ENCODE assay signal across 9 cellular contexts in the genomic region with DNA sequence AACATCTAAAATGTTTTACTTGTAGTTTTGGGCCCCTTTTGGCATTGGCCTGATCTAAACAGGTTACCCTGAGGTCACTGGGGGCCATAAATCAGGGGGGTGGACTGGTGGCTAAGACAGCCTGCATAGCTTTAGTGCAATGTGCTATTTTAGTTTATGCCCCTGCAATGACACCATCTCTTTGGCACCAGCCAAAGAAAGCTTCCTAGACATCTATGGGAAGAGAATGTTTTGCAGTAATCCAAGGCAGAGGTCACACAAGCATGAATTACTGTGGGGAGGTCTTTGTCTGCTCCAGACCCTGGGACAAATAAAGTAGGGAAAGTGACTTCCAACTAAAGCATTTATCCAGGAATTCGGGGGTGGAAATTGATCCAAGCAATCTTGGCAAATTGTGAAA. TPM values are rescaled to one million over a fixed set of nuclear protein-coding genes. Genes with fewer than 3 reads are reported as not detected.
DNase-seq lines count a peak whose midpoint lies in the region; ATAC-seq and TF ChIP-seq lines count a peak whose summit lies in the region.
"Had no signal": no experiment of that assay in that cellular context is flagged by ENCODE, and none has a peak within 500 bp of the region (broad histone marks: within the 10 kb centered on the region; RNA-seq: fewer than 3 reads in every experiment).

No MANE protein-coding gene starts in this region.

- POLR2A ChIA-PET in WTC11 (lab: Charles Lee) = no interaction called here

- TF ChIP-seq CTCF in WTC11 (IDR thresholded peaks at IDR 0.05) = no peak
- no peak for TF ChIP-seq CTCF in foreskin fibroblast (IDR thresholded peaks at IDR 0.05; ENCODE audit: low read depth, low read length)
- TF ChIP-seq CTCF in retinal pigment epithelial cell (conservative IDR thresholded peaks at IDR 0.05; ENCODE audit: low read depth, low read length) = no peak
- no peak for TF ChIP-seq CTCF in Peyer's patch (IDR thresholded peaks at IDR 0.05)

- H3K36me3 ChIP-seq in Peyer's patch = no peaks in the 10 kb centered on the region
- H3K36me3 ChIP-seq: right lobe of liver had no signal

- H3K27ac Mint-ChIP-seq in WTC11 = peak overlapping the region; percentile 66; the same call in 1 of the 2 replicates

- H3K9me3 ChIP-seq in Peyer's patch = no peaks in the 10 kb centered on the region
- H3K9me3 ChIP-seq: right lobe of liver had no signal

- DNase-seq in ELF-1 (ENCODE audit: low read depth, low spot score) = peak; percentile 14
- DNase-seq in WTC11 (ENCODE audit: low spot score) = no peak
- peak; percentile 35 to 53 for DNase-seq in foreskin fibroblast
- peak; percentile 48 for DNase-seq in retinal pigment epithelial cell (ENCODE audit: low read depth)
- DNase-seq in Peyer's patch = no peak
- DNase-seq in NCI-H82 (lab: John Stamatoyannopoulos, UW) = no peak
- DNase-seq in stimulated activated CD4-positive, alpha-beta T cell treated with anti-CD3 and anti-CD28 coated beads, Interleukin-1b, Interleukin-23, amount 100 ng/mL, for 48 hours = no peak
- DNase-seq: NCI-H2227 treated with DMSO at 0.1 percent for 48 hours, right lobe of liver had no signal

- no peak for TF ChIP-seq POLR2A in Peyer's patch (IDR thresholded peaks at IDR 0.05)

- H3K36me3 Mint-ChIP-seq in WTC11 = peaks cover 5% of the 10 kb centered on the region

- no peak for ATAC-seq in WTC11
- ATAC-seq: right lobe of liver had no signal

- no peaks in the 10 kb centered on the region for H3K27me3 Mint-ChIP-seq in WTC11 (ENCODE audit: low read depth)

- peaks cover 61% of the 10 kb centered on the region for H3K4me1 Mint-ChIP-seq in WTC11

- peaks cover 0 to 12% (median 4%) of the 10 kb centered on the region in 4 donors for H3K4me1 ChIP-seq in Peyer's patch
- H3K4me1 ChIP-seq: right lobe of liver had no signal

- no peak overlapping the region for H3K4me3 ChIP-seq in foreskin fibroblast (ENCODE audit: low read depth in 1 of 2, low read length in 2 of 2)
- no peak overlapping the region for H3K4me3 ChIP-seq in retinal pigment epithelial cell (ENCODE audit: low read length)
- H3K4me3 ChIP-seq in Peyer's patch = no peak overlapping the region
- H3K4me3 ChIP-seq: right lobe of liver had no signal

- CTCF ChIA-PET in WTC11 (lab: Charles Lee) = interaction anchor here (1.0 kb wide), 1 partner anchor 239 kb away, joined by 3 read pairs; no protein-coding TSS in a partner anchor

- H3K27me3 ChIP-seq in Peyer's patch = no peaks in the 10 kb centered on the region
- H3K27me3 ChIP-seq: right lobe of liver had no signal

- H3K4me3 Mint-ChIP-seq in WTC11 = no peak overlapping the region

- H3K9me3 Mint-ChIP-seq in WTC11 = peaks cover 12% of the 10 kb centered on the region

- peak overlapping the region in 1 of 4 donors; percentile 80 for H3K27ac ChIP-seq in Peyer's patch
- H3K27ac ChIP-seq: right lobe of liver had no signal

TF ChIP-seq in WTC11, 78 proteins besides CTCF, POLR2A, EP300 and RAD21:
- TF ChIP-seq OVOL2 (CRISPR knock-in tag; IDR thresholded peaks at IDR 0.05; ENCODE audit: borderline replicate concordance) (no peak), ZBTB21 (CRISPR knock-in tag; IDR thresholded peaks at IDR 0.05; ENCODE audit: borderline replicate concordance) (no peak)
- TF ChIP-seq, protein P1, sequence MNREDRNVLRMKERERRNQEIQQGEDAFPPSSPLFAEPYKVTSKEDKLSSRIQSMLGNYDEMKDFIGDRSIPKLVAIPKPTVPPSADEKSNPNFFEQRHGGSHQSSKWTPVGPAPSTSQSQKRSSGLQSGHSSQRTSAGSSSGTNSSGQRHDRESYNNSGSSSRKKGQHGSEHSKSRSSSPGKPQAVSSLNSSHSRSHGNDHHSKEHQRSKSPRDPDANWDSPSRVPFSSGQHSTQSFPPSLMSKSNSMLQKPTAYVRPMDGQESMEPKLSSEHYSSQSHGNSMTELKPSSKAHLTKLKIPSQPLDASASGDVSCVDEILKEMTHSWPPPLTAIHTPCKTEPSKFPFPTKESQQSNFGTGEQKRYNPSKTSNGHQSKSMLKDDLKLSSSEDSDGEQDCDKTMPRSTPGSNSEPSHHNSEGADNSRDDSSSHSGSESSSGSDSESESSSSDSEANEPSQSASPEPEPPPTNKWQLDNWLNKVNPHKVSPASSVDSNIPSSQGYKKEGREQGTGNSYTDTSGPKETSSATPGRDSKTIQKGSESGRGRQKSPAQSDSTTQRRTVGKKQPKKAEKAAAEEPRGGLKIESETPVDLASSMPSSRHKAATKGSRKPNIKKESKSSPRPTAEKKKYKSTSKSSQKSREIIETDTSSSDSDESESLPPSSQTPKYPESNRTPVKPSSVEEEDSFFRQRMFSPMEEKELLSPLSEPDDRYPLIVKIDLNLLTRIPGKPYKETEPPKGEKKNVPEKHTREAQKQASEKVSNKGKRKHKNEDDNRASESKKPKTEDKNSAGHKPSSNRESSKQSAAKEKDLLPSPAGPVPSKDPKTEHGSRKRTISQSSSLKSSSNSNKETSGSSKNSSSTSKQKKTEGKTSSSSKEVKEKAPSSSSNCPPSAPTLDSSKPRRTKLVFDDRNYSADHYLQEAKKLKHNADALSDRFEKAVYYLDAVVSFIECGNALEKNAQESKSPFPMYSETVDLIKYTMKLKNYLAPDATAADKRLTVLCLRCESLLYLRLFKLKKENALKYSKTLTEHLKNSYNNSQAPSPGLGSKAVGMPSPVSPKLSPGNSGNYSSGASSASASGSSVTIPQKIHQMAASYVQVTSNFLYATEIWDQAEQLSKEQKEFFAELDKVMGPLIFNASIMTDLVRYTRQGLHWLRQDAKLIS (CRISPR knock-in tag; IDR thresholded peaks at IDR 0.05; ENCODE audit: borderline replicate concordance) = no peak
- TF ChIP-seq, protein P2, sequence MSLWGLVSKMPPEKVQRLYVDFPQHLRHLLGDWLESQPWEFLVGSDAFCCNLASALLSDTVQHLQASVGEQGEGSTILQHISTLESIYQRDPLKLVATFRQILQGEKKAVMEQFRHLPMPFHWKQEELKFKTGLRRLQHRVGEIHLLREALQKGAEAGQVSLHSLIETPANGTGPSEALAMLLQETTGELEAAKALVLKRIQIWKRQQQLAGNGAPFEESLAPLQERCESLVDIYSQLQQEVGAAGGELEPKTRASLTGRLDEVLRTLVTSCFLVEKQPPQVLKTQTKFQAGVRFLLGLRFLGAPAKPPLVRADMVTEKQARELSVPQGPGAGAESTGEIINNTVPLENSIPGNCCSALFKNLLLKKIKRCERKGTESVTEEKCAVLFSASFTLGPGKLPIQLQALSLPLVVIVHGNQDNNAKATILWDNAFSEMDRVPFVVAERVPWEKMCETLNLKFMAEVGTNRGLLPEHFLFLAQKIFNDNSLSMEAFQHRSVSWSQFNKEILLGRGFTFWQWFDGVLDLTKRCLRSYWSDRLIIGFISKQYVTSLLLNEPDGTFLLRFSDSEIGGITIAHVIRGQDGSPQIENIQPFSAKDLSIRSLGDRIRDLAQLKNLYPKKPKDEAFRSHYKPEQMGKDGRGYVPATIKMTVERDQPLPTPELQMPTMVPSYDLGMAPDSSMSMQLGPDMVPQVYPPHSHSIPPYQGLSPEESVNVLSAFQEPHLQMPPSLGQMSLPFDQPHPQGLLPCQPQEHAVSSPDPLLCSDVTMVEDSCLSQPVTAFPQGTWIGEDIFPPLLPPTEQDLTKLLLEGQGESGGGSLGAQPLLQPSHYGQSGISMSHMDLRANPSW (CRISPR knock-in tag; conservative IDR thresholded peaks at IDR 0.05; ENCODE audit: low read depth) = no peak
- TF ChIP-seq, protein P3, sequence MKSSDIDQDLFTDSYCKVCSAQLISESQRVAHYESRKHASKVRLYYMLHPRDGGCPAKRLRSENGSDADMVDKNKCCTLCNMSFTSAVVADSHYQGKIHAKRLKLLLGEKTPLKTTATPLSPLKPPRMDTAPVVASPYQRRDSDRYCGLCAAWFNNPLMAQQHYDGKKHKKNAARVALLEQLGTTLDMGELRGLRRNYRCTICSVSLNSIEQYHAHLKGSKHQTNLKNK (CRISPR knock-in tag; IDR thresholded peaks at IDR 0.05) = no peak
TF ChIP-seq in WTC11: peak in this region for 0.

RNA-seq across cellular contexts. Expression of a gene that starts 5.4 kb away (rescaled TPM):
- 11.3 to 13.5 TPM (median 11.9 TPM) in 3 replicates for total RNA-seq in WTC11 (2021)
- 100 to 1,000 TPM in 1 of 4 donors, 1 to 10 TPM in 3; 3.7 to 112 (median 6.1) TPM for total RNA-seq in Peyer's patch

Comparison
In these comparisons a context has a peak if more than half of its experiments do, and no peak if none do; other contexts are left out.
1. DNase-seq: peak in ELF-1 (single experiment), foreskin fibroblast (2 of 2) and retinal pigment epithelial cell (single experiment); none in WTC11 (single experiment), Peyer's patch (0 of 3), NCI-H82 (single experiment) and stimulated activated CD4-positive, alpha-beta T cell treated with anti-CD3 and anti-CD28 coated beads, Interleukin-1b, Interleukin-23, amount 100 ng/mL, for 48 hours (single experiment).